In genomic region chr1:114892194-114892918, GRCh38 we compare ENCODE assay signal across 39 cellular contexts. TPM values are rescaled to one million over a fixed set of nuclear protein-coding genes. Genes with fewer than 3 reads are reported as not detected.
"Had no signal": no experiment of that assay in that cellular context is flagged by ENCODE, and none has a peak within 500 bp of the region (broad histone marks: within the 10 kb centered on the region; RNA-seq: fewer than 3 reads in every experiment).

No MANE protein-coding gene starts in this region.

- H3K36me3 ChIP-seq: cardiac muscle cell, left ventricle myocardium inferior, pancreas, tibial nerve had no signal

- H3K27ac Mint-ChIP-seq: activated naive CD8-positive, alpha-beta T cell; brain; effector memory CD8-positive, alpha-beta T cell; nephron; T-cell had no signal

- H3K4me1 ChIP-seq: left ventricle myocardium inferior, pancreas, psoas muscle, tibial nerve had no signal

- H3K27me3 ChIP-seq: cardiac muscle cell, tibial nerve had no signal

- H3K9me3 ChIP-seq: left ventricle myocardium inferior, mucosa of descending colon, pancreas, psoas muscle, tibial nerve had no signal

- DNase-seq: activated CD4-positive, alpha-beta T cell treated with anti-CD3 and anti-CD28 coated beads for 4 hours; activated CD4-positive, alpha-beta T cell treated with anti-CD3 and anti-CD28 coated beads, Interleukin-2, amount 50 U/mL, for 4 hours; activated effector memory CD4-positive, alpha-beta T cell treated with Interleukin-2 at 50 U/mL for 16 hours; activated naive CD4-positive, alpha-beta T cell treated with Interleukin-2 at 50 U/mL for 16 hours; activated T-cell treated with anti-CD3 and anti-CD28 coated beads for 4 hours; aorta; cerebellar nuclear complex; dorsolateral prefrontal cortex; effector memory CD8-positive, alpha-beta T cell; head of caudate nucleus; hippocampal formation; islet precursor cell; left ventricle myocardium inferior; mucosa of descending colon; nucleus accumbens; psoas muscle; stimulated activated CD4-positive, alpha-beta T cell treated with anti-CD3 and anti-CD28 coated beads, Interleukin-1b, Interleukin-23, amount 100 ng/mL, for 48 hours; stimulated activated CD4-positive, alpha-beta T cell treated with anti-CD3 and anti-CD28 coated beads, Interleukin-4, amount 100 ng/mL, for 4 hours; stimulated activated CD8-positive, alpha-beta memory T cell treated with anti-CD3 and anti-CD28 coated beads, Interleukin-4, amount 100 ng/mL, for 48 hours; stimulated activated naive CD4-positive, alpha-beta T cell; T-cell had no signal

- H3K27me3 Mint-ChIP-seq: brain had no signal

- H3K4me1 Mint-ChIP-seq: brain, nephron, T-cell had no signal

- H3K4me3 Mint-ChIP-seq: activated naive CD8-positive, alpha-beta T cell; brain; effector memory CD8-positive, alpha-beta T cell; nephron; T-cell had no signal

- H3K4me2 ChIP-seq: smooth muscle cell had no signal

- H3K4me3 ChIP-seq: cardiac muscle cell, coronary artery, dorsolateral prefrontal cortex, left ventricle myocardium inferior, lung, mucosa of descending colon, pancreas, psoas muscle, smooth muscle cell, tibial nerve had no signal

- H3K36me3 Mint-ChIP-seq: activated naive CD8-positive, alpha-beta T cell; brain; T-cell had no signal

- H3K9me3 Mint-ChIP-seq: brain; effector memory CD8-positive, alpha-beta T cell; nephron; T-cell had no signal

- H3K27ac ChIP-seq: cardiac muscle cell, coronary artery, dorsolateral prefrontal cortex, left ventricle myocardium inferior, pancreas, psoas muscle, tibial nerve had no signal

RNA-seq across cellular contexts. Expression of gene SYCP1, which starts 37.7 kb away (rescaled TPM):
- total RNA-seq: aorta; cardiac muscle cell; dorsolateral prefrontal cortex; endothelial cell of umbilical vein; fibroblast of lung; fibroblast of villous mesenchyme; left ventricle myocardium inferior; mesenteric fat pad; mucosa of descending colon; myocyte; pancreas; psoas muscle; smooth muscle cell; T-cell; T-helper 2 cell treated with Interferon-gamma antibody and Interleukin-4, amounts not matched to agents 100 ng/mL and 5 ng/mL, for 36 hours; temporal lobe; tibial nerve; urinary bladder had no signal
- polyA plus RNA-seq: aorta, cardiac muscle cell, endothelial cell of umbilical vein, esophagus, fibroblast of lung, lung, pancreas, psoas muscle, smooth muscle cell, urinary bladder had no signal
